In the genomic region with DNA sequence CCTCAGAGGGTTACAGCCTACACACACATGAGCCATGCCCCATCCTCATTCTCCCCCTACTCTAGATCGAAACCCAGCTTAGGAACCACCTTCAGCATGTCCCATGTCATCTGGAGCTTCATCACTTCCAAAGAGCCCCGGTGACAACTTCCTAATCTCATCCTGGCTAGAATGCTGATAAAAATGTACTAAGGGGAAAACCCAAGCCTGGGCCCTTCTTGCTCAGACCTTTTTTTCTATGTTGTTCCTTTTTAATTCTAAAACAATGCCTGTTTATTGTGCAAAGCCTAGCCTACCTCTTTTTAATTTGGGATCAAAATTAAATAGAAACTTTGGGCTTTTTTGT, we compare ENCODE assay signal across 10 cellular contexts. TPM values are rescaled to one million over a fixed set of nuclear protein-coding genes. Genes with fewer than 3 reads are reported as not detected.
A peak's percentile ranks its signal among the peaks of the same experiment; 100 is the strongest.
DNase-seq lines count a peak whose midpoint lies in the region; ATAC-seq lines count a peak whose summit lies in the region.
"Had no signal": no experiment of that assay in that cellular context is flagged by ENCODE, and none has a peak within 500 bp of the region (broad histone marks: within the 10 kb centered on the region; RNA-seq: fewer than 3 reads in every experiment).

No MANE protein-coding gene starts in this region.

- H3K27ac ChIP-seq in muscle layer of duodenum (ENCODE audit: low read length): peak overlapping the region; percentile 75

- peak overlapping the region; percentile 70 for H3K27ac Mint-ChIP-seq in activated T-helper 1 cell treated with anti-CD3 and anti-CD28 coated beads, Interleukin-12 subunit alpha, Interleukin-12 subunit beta, Interleukin-2, Interleukin-4 antibody, amounts not matched to agents 30 ng/mL and 10 ng/mL and 1 ng/mL, durations not matched to agents 14 hours and 24 hours and 36 hours

- H3K27me3 Mint-ChIP-seq in activated T-helper 1 cell treated with anti-CD3 and anti-CD28 coated beads, Interleukin-12 subunit alpha, Interleukin-12 subunit beta, Interleukin-2, Interleukin-4 antibody, amounts not matched to agents 30 ng/mL and 10 ng/mL and 1 ng/mL, durations not matched to agents 14 hours and 24 hours and 36 hours (ENCODE audit: insufficient read depth): no peaks in the 10 kb centered on the region

- no peaks in the 10 kb centered on the region for H3K27me3 ChIP-seq in muscle layer of duodenum (ENCODE audit: low read depth, low read length)

- no peaks in the 10 kb centered on the region for H3K9me3 Mint-ChIP-seq in activated T-helper 1 cell treated with anti-CD3 and anti-CD28 coated beads, Interleukin-12 subunit alpha, Interleukin-12 subunit beta, Interleukin-2, Interleukin-4 antibody, amounts not matched to agents 30 ng/mL and 10 ng/mL and 1 ng/mL, durations not matched to agents 14 hours and 24 hours and 36 hours

- ATAC-seq in GM19463 (IDR thresholded peaks at IDR 0.05; ENCODE audit: unreplicated experiment) (peak; percentile 11), HG03196 (IDR thresholded peaks at IDR 0.05; ENCODE audit: unreplicated experiment) (no peak), GM18519 (IDR thresholded peaks at IDR 0.05; ENCODE audit: low FRiP score, unreplicated experiment) (no peak)

- no peak overlapping the region for H3K4me3 ChIP-seq in muscle layer of duodenum (ENCODE audit: low read depth in 1 of 2, low read length in 2 of 2)

- H3K36me3 ChIP-seq in muscle layer of duodenum (ENCODE audit: control insufficient read depth in 1 of 2, insufficient read depth in 2 of 2, low read length in 2 of 2): peaks cover 0 to 4% of the 10 kb centered on the region in 2 donors

- intact Hi-C loops in activated T-helper 1 cell treated with anti-CD3 and anti-CD28 coated beads, Interleukin-12 subunit alpha, Interleukin-12 subunit beta, Interleukin-2, Interleukin-4 antibody, amounts not matched to agents 30 ng/mL and 10 ng/mL and 1 ng/mL, durations not matched to agents 14 hours and 24 hours and 36 hours (cut with micrococcal nuclease): no loop called here

- DNase-seq in A172 (ENCODE audit: low spot score) (peak; percentile 30), NCI-H2196 (lab: John Stamatoyannopoulos, UW; ENCODE audit: unreplicated experiment) (no peak), pons (ENCODE audit: low spot score) (no peak)
- no peak for DNase-seq in activated T-helper 1 cell treated with anti-CD3 and anti-CD28 coated beads, Interleukin-12 subunit alpha, Interleukin-12 subunit beta, Interleukin-2, Interleukin-4 antibody, amounts not matched to agents 30 ng/mL and 10 ng/mL and 1 ng/mL, durations not matched to agents 14 hours and 24 hours and 36 hours (ENCODE audit: low spot score)
- DNase-seq: NCI-H187 treated with DMSO at 0.1 percent for 48 hours; stimulated activated CD4-positive, alpha-beta T cell treated with anti-CD3 and anti-CD28 coated beads, Interleukin-2, amount 100 ng/mL, for 24 hours had no signal

- peaks cover 0 to 5% of the 10 kb centered on the region in 2 donors for H3K4me1 ChIP-seq in muscle layer of duodenum (ENCODE audit: control insufficient read depth in 1 of 2, insufficient read depth in 2 of 2, low read length in 2 of 2)

- peaks cover 52% of the 10 kb centered on the region for H3K4me1 Mint-ChIP-seq in activated T-helper 1 cell treated with anti-CD3 and anti-CD28 coated beads, Interleukin-12 subunit alpha, Interleukin-12 subunit beta, Interleukin-2, Interleukin-4 antibody, amounts not matched to agents 30 ng/mL and 10 ng/mL and 1 ng/mL, durations not matched to agents 14 hours and 24 hours and 36 hours (ENCODE audit: low read depth)

- H3K36me3 Mint-ChIP-seq in activated T-helper 1 cell treated with anti-CD3 and anti-CD28 coated beads, Interleukin-12 subunit alpha, Interleukin-12 subunit beta, Interleukin-2, Interleukin-4 antibody, amounts not matched to agents 30 ng/mL and 10 ng/mL and 1 ng/mL, durations not matched to agents 14 hours and 24 hours and 36 hours (ENCODE audit: low read depth): no peaks in the 10 kb centered on the region

- H3K9me3 ChIP-seq in muscle layer of duodenum (ENCODE audit: control insufficient read depth in 1 of 2, low read length in 2 of 2): no peaks in the 10 kb centered on the region

- H3K4me3 Mint-ChIP-seq in activated T-helper 1 cell treated with anti-CD3 and anti-CD28 coated beads, Interleukin-12 subunit alpha, Interleukin-12 subunit beta, Interleukin-2, Interleukin-4 antibody, amounts not matched to agents 30 ng/mL and 10 ng/mL and 1 ng/mL, durations not matched to agents 14 hours and 24 hours and 36 hours: no peak overlapping the region

RNA-seq across cellular contexts. Expression of a gene that starts 44.1 kb away (rescaled TPM):
- 127 and 155 TPM in 2 replicates for total RNA-seq in A172 (2014; rRNA removed; shearing (Covaris generic))
- total RNA-seq in activated T-helper 1 cell treated with anti-CD3 and anti-CD28 coated beads, Interleukin-12 subunit alpha, Interleukin-12 subunit beta, Interleukin-2, Interleukin-4 antibody, amounts not matched to agents 30 ng/mL and 10 ng/mL and 1 ng/mL, durations not matched to agents 14 hours and 24 hours and 36 hours: 12.5 and 15.2 TPM in 2 replicates
